ENCODE assay signal across 1 cellular context in the genomic region with DNA sequence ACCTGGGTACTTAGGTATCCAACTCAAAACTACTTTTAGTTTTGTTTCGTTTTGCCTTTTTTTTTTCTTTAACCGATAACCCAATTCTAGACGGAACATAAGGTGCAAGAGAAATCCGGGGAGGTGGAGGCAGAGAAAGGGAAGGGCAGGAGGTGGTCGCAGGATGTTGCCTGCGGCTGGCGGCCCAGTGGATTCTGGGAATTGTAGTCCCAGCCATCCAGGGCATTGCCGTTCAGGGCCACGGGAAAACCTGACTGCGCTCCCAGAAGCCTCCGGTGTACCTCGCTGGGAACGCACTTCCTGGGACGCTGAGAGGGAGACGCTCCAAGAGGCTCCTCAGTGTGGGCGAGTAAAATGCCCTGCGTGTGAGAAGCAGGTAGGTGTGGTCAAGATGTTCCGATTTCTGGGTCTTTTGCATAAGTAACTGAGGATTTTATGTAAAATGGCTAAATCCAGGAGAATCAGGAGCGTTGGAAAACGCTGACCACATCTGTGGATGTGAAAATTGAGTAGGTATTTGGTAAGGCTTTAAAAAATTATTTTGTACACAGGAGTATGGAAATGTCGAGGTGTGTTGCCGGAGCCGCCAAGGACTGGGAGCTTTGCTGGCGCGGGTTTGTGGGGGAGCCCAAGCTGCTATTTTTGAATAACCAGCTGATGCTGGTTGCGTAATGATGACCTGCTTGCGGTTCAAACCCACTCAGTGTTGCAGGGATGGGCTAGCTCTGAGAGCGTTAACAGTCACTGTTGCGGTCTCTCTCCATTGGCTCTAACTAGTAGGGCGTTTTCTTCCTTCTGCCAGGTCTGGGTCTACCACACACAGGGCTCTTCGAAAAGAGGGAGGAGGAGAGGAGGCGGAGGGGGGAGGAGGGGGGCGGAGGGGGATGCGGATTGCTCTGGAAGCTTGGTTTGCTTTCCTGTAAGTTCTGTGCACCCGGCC.
TF ChIP-seq lines count a peak whose summit lies in the region.

A gene (plus strand): TSS at position 288 of the 940 bp plus-strand sequence. CDS start 9,216 bp downstream, outside the sequence.

TF ChIP-seq in HEK293, 187 proteins besides CTCF, POLR2A, EP300 and RAD21 (continued from another document):
- TF ChIP-seq ZFP41 (tag by site-specific recombination; IDR thresholded peaks at IDR 0.05; ENCODE audit: borderline replicate concordance) (no peak), ZNF707 (tag by site-specific recombination; IDR thresholded peaks at IDR 0.05) (no peak), ZNF626 (tag by site-specific recombination; IDR thresholded peaks at IDR 0.05) (no peak), ZNF571 (tag by site-specific recombination; IDR thresholded peaks at IDR 0.05) (no peak), ZNF132 (tag by site-specific recombination; IDR thresholded peaks at IDR 0.05; ENCODE audit: borderline replicate concordance) (no peak), ZBTB20 (tag by site-specific recombination; IDR thresholded peaks at IDR 0.05) (peak; percentile 29; the same call in 1 of the 2 replicates), ZNF549 (tag by site-specific recombination; IDR thresholded peaks at IDR 0.05) (no peak), ZNF530 (tag by site-specific recombination; IDR thresholded peaks at IDR 0.05; ENCODE audit: low read depth) (no peak), OVOL3 (tag by site-specific recombination; IDR thresholded peaks at IDR 0.05) (no peak), ZNF621 (tag by site-specific recombination; IDR thresholded peaks at IDR 0.05) (no peak), ZNF292 (tag by site-specific recombination; IDR thresholded peaks at IDR 0.05; ENCODE audit: borderline replicate concordance, low read depth) (no peak), ZNF660 (tag by site-specific recombination; IDR thresholded peaks at IDR 0.05) (no peak)
- TF ChIP-seq, protein P1, sequence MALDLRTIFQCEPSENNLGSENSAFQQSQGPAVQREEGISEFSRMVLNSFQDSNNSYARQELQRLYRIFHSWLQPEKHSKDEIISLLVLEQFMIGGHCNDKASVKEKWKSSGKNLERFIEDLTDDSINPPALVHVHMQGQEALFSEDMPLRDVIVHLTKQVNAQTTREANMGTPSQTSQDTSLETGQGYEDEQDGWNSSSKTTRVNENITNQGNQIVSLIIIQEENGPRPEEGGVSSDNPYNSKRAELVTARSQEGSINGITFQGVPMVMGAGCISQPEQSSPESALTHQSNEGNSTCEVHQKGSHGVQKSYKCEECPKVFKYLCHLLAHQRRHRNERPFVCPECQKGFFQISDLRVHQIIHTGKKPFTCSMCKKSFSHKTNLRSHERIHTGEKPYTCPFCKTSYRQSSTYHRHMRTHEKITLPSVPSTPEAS (tag by site-specific recombination; IDR thresholded peaks at IDR 0.05), result no peak
- TF ChIP-seq, protein P2, sequence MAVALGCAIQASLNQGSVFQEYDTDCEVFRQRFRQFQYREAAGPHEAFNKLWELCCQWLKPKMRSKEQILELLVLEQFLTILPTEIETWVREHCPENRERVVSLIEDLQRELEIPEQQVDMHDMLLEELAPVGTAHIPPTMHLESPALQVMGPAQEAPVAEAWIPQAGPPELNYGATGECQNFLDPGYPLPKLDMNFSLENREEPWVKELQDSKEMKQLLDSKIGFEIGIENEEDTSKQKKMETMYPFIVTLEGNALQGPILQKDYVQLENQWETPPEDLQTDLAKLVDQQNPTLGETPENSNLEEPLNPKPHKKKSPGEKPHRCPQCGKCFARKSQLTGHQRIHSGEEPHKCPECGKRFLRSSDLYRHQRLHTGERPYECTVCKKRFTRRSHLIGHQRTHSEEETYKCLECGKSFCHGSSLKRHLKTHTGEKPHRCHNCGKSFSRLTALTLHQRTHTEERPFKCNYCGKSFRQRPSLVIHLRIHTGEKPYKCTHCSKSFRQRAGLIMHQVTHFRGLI (tag by site-specific recombination; IDR thresholded peaks at IDR 0.05), result peak; percentile 47; the same call in 1 of the 2 replicates
- TF ChIP-seq, protein P3, sequence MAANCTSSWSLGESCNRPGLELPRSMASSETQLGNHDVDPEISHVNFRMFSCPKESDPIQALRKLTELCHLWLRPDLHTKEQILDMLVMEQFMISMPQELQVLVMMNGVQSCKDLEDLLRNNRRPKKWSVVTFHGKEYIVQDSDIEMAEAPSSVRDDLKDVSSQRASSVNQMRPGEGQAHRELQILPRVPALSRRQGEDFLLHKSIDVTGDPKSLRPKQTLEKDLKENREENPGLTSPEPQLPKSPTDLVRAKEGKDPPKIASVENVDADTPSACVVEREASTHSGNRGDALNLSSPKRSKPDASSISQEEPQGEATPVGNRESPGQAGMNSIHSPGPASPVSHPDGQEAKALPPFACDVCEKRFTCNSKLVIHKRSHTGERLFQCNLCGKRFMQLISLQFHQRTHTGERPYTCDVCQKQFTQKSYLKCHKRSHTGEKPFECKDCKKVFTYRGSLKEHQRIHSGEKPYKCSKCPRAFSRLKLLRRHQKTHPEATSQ (tag by site-specific recombination; IDR thresholded peaks at IDR 0.05), result no peak
- TF ChIP-seq, protein P4, sequence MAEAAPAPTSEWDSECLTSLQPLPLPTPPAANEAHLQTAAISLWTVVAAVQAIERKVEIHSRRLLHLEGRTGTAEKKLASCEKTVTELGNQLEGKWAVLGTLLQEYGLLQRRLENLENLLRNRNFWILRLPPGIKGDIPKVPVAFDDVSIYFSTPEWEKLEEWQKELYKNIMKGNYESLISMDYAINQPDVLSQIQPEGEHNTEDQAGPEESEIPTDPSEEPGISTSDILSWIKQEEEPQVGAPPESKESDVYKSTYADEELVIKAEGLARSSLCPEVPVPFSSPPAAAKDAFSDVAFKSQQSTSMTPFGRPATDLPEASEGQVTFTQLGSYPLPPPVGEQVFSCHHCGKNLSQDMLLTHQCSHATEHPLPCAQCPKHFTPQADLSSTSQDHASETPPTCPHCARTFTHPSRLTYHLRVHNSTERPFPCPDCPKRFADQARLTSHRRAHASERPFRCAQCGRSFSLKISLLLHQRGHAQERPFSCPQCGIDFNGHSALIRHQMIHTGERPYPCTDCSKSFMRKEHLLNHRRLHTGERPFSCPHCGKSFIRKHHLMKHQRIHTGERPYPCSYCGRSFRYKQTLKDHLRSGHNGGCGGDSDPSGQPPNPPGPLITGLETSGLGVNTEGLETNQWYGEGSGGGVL (tag by site-specific recombination; IDR thresholded peaks at IDR 0.05), result peak; percentile 60
